ENCODE assay signal across 15 cellular contexts in the genomic region with DNA sequence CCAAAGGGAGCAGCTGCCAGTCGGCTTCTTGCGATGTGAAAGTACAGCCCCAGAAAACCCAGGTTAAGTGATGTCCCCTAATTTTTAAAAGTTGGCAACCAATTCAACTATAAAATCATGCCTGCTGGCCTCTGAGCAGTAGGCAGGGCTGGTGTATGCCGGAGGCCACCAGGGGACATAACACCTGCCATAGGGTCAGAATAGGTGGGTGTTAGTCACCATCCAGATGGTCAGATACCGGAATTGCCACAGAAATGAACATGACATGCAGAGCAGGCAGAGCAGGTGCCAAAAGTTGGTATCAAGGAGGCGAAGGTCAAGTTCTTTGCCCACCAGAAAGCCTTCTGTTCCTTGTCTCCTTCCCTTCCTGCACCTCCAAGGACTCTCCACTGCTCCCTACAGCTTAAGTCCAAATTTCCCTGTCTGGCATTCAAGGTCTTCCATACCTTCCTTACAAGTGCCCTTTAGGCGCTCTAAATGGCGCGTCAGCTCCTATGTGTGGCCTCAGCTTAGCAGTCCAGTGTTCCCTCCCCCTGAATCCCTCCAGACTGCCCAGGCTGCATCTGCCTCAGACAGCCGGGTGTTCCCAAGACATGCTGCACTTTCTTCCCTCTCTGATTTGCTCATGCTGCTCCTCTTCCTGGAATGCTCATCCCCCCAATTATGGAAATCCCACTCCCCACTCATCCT. TPM values are rescaled to one million over a fixed set of nuclear protein-coding genes. Genes with fewer than 3 reads are reported as not detected.
A peak's percentile ranks its signal among the peaks of the same experiment; 100 is the strongest.
DNase-seq lines count a peak whose midpoint lies in the region; ATAC-seq and TF ChIP-seq lines count a peak whose summit lies in the region.
"Had no signal": no experiment of that assay in that cellular context is flagged by ENCODE, and none has a peak within 500 bp of the region (broad histone marks: within the 10 kb centered on the region; RNA-seq: fewer than 3 reads in every experiment).

No MANE protein-coding gene starts in this region.

- in situ Hi-C loops in Panc1 (cut with HindIII; ENCODE audit: low pct_unique_long_range_greater_than_20kb, low sequenced_read_pairs), result no loop called here

- no peaks in the 10 kb centered on the region for H3K27me3 ChIP-seq in Panc1 (ENCODE audit: control insufficient read depth, insufficient read depth, low read length)
- H3K27me3 ChIP-seq: adrenal gland, heart left ventricle, sigmoid colon had no signal

- H3K4me1 ChIP-seq in Panc1 (ENCODE audit: control insufficient read depth, insufficient read depth, low read length), result peaks cover 20% of the 10 kb centered on the region

- intact Hi-C loops in activated CD4-positive, alpha-beta T cell treated with anti-CD3 and anti-CD28 coated beads for 36 hours (cut with DNase I, micrococcal nuclease), result loop anchor here in 1 of 2 experiments (2.0 kb wide), 1 partner anchor 23 kb away; no protein-coding TSS in a partner anchor
- intact Hi-C loops in Panc1 (cut with micrococcal nuclease; ENCODE audit: unreplicated experiment), result no loop called here

- TF ChIP-seq CTCF in Panc1 (IDR thresholded peaks at IDR 0.05) (no peak), mesothelial cell of epicardium (IDR thresholded peaks at IDR 0.05; ENCODE audit: unreplicated experiment) (no peak)

- peak overlapping the region; percentile 18 for H3K27ac Mint-ChIP-seq in activated CD4-positive, alpha-beta T cell treated with anti-CD3 and anti-CD28 coated beads for 36 hours
- peak overlapping the region; percentile 52 for H3K27ac Mint-ChIP-seq in mesothelial cell of epicardium
- no peak overlapping the region for H3K27ac Mint-ChIP-seq in activated CD8-positive, alpha-beta memory T cell treated with anti-CD3 and anti-CD28 coated beads, Interleukin-2, amount 10 ng/mL, durations not matched to agents 7 days and 5 days

- no peak for ATAC-seq in activated CD4-positive, alpha-beta T cell treated with anti-CD3 and anti-CD28 coated beads for 36 hours
- ATAC-seq in Panc1 (peak; percentile 42; the same call in 1 of the 2 replicates), GM19452 (IDR thresholded peaks at IDR 0.05; ENCODE audit: unreplicated experiment) (no peak)
- no peak for ATAC-seq in activated CD8-positive, alpha-beta memory T cell treated with anti-CD3 and anti-CD28 coated beads, Interleukin-2, amount 10 ng/mL, durations not matched to agents 7 days and 5 days
- ATAC-seq: HCT116, SK-N-SH treated with all-trans-retinoic acid at 6 μM for 48 hours had no signal

- no peak overlapping the region for H3K4me3 Mint-ChIP-seq in activated CD4-positive, alpha-beta T cell treated with anti-CD3 and anti-CD28 coated beads for 36 hours
- H3K4me3 Mint-ChIP-seq in mesothelial cell of epicardium, result no peak overlapping the region
- no peak overlapping the region for H3K4me3 Mint-ChIP-seq in activated CD8-positive, alpha-beta memory T cell treated with anti-CD3 and anti-CD28 coated beads, Interleukin-2, amount 10 ng/mL, durations not matched to agents 7 days and 5 days

- CTCF ChIA-PET in activated CD4-positive, alpha-beta T cell treated with anti-CD3 and anti-CD28 coated beads for 36 hours (lab: Charles Lee), result interaction anchor here (1.1 to 1.2 kb wide), 2 partner anchors 8 to 90 kb away, joined by 3 to 5 read pairs; no protein-coding TSS in a partner anchor
- CTCF ChIA-PET in Panc1 (lab: Charles Lee), result interaction anchor here (0.6 kb wide), 1 partner anchor 22 kb away, joined by 4 read pairs; no protein-coding TSS in a partner anchor
- CTCF ChIA-PET in activated CD8-positive, alpha-beta memory T cell treated with anti-CD3 and anti-CD28 coated beads, Interleukin-2, amount 10 ng/mL, durations not matched to agents 7 days and 5 days (lab: Charles Lee), result interaction anchor here (0.9 kb wide), 1 partner anchor 34 kb away, joined by 4 read pairs; no protein-coding TSS in a partner anchor

- no TSS peak for BruUV-seq in Panc1 (replicated peaks; lab: Mats Ljungman, UMichigan)

- H3K9me3 Mint-ChIP-seq in activated CD4-positive, alpha-beta T cell treated with anti-CD3 and anti-CD28 coated beads for 36 hours (ENCODE audit: low read depth), result no peaks in the 10 kb centered on the region
- H3K9me3 Mint-ChIP-seq in mesothelial cell of epicardium, result no peaks in the 10 kb centered on the region
- no peaks in the 10 kb centered on the region for H3K9me3 Mint-ChIP-seq in activated CD8-positive, alpha-beta memory T cell treated with anti-CD3 and anti-CD28 coated beads, Interleukin-2, amount 10 ng/mL, durations not matched to agents 7 days and 5 days (ENCODE audit: low read depth)

- no peaks in the 10 kb centered on the region for H3K9me3 ChIP-seq in Panc1 (ENCODE audit: control insufficient read depth, insufficient read depth, low read depth, low read length)
- H3K9me3 ChIP-seq: adrenal gland, heart left ventricle, sigmoid colon had no signal

- H3K36me3 ChIP-seq in Panc1 (ENCODE audit: control insufficient read depth, insufficient read depth, low read length), result no peaks in the 10 kb centered on the region
- H3K36me3 ChIP-seq: adrenal gland, heart left ventricle, sigmoid colon had no signal

- H3K27ac ChIP-seq in Panc1 (ENCODE audit: low read length) (no peak overlapping the region), substantia nigra (ENCODE audit: low read depth, low read length, poor library complexity, severe bottlenecking) (peak overlapping the region; percentile 11)
- H3K27ac ChIP-seq: adrenal gland, HL-60, sigmoid colon had no signal

- H3K27me3 Mint-ChIP-seq in activated CD4-positive, alpha-beta T cell treated with anti-CD3 and anti-CD28 coated beads for 36 hours, result no peaks in the 10 kb centered on the region
- no peaks in the 10 kb centered on the region for H3K27me3 Mint-ChIP-seq in mesothelial cell of epicardium (ENCODE audit: low read depth)
- H3K27me3 Mint-ChIP-seq in activated CD8-positive, alpha-beta memory T cell treated with anti-CD3 and anti-CD28 coated beads, Interleukin-2, amount 10 ng/mL, durations not matched to agents 7 days and 5 days, result no peaks in the 10 kb centered on the region

- H3K4me1 Mint-ChIP-seq in activated CD4-positive, alpha-beta T cell treated with anti-CD3 and anti-CD28 coated beads for 36 hours, result peaks cover 46% of the 10 kb centered on the region
- H3K4me1 Mint-ChIP-seq in mesothelial cell of epicardium, result peaks cover 37% of the 10 kb centered on the region
- H3K4me1 Mint-ChIP-seq in activated CD8-positive, alpha-beta memory T cell treated with anti-CD3 and anti-CD28 coated beads, Interleukin-2, amount 10 ng/mL, durations not matched to agents 7 days and 5 days, result peaks cover 45% of the 10 kb centered on the region

- no peak for DNase-seq in activated CD4-positive, alpha-beta T cell treated with anti-CD3 and anti-CD28 coated beads for 36 hours
- DNase-seq in activated CD4-positive, alpha-beta T cell treated with anti-CD3 and anti-CD28 coated beads, Interleukin-2, amount 50 U/mL, for 1 hour, result no peak
- no peak for DNase-seq in Panc1 (ENCODE audit: low read depth, low spot score)
- DNase-seq in mesothelial cell of epicardium (ENCODE audit: low spot score in 2 of 2, unreplicated experiment in 2 of 2), result no peak
- no peak for DNase-seq in substantia nigra (lab: John Stamatoyannopoulos, UW)
- DNase-seq in SKM-1 (lab: John Stamatoyannopoulos, UW; ENCODE audit: unreplicated experiment), result no peak
- DNase-seq in activated CD8-positive, alpha-beta memory T cell treated with anti-CD3 and anti-CD28 coated beads, Interleukin-2, amount 10 ng/mL, durations not matched to agents 7 days and 5 days, result no peak
- DNase-seq: adrenal gland, heart left ventricle, NCI-H2029, sigmoid colon had no signal

- peaks cover 10% of the 10 kb centered on the region for H3K36me3 Mint-ChIP-seq in activated CD4-positive, alpha-beta T cell treated with anti-CD3 and anti-CD28 coated beads for 36 hours (ENCODE audit: low read depth)
- no peaks in the 10 kb centered on the region for H3K36me3 Mint-ChIP-seq in mesothelial cell of epicardium
- H3K36me3 Mint-ChIP-seq in activated CD8-positive, alpha-beta memory T cell treated with anti-CD3 and anti-CD28 coated beads, Interleukin-2, amount 10 ng/mL, durations not matched to agents 7 days and 5 days, result peaks cover 36% of the 10 kb centered on the region

- no peak overlapping the region for H3K4me3 ChIP-seq in Panc1 (ENCODE audit: low read depth in 2 of 2, low read length in 2 of 2)
- H3K4me3 ChIP-seq: adrenal gland, heart left ventricle, sigmoid colon had no signal

- POLR2A ChIA-PET in activated CD4-positive, alpha-beta T cell treated with anti-CD3 and anti-CD28 coated beads for 36 hours (lab: Charles Lee), result no interaction called here
- POLR2A ChIA-PET in Panc1 (lab: Charles Lee), result interaction anchor here (0.5 kb wide), 1 partner anchor 451 kb away, joined by 10 read pairs; no protein-coding TSS in a partner anchor

RNA-seq across cellular contexts. Expression of a gene that starts 45.1 kb away (rescaled TPM):
- total RNA-seq in activated CD4-positive, alpha-beta T cell treated with anti-CD3 and anti-CD28 coated beads for 36 hours, result 10 to 100 TPM; 20.8 to 21.3 TPM
- total RNA-seq in Panc1 (2021; ENCODE audit: unreplicated experiment) (73.6 TPM), mesothelial cell of epicardium (26.2 to 31.0 TPM (median 26.5 TPM) in 3 replicates)
- 22.0 TPM for polyA plus RNA-seq in Panc1 (2012; ENCODE audit: insufficient read length)
- total RNA-seq in activated CD8-positive, alpha-beta memory T cell treated with anti-CD3 and anti-CD28 coated beads, Interleukin-2, amount 10 ng/mL, durations not matched to agents 7 days and 5 days, result 10 to 100 TPM; 74.3 to 80.5 TPM
